Comparison of ENCODE assay signal across 20 cellular contexts in the genomic region with DNA sequence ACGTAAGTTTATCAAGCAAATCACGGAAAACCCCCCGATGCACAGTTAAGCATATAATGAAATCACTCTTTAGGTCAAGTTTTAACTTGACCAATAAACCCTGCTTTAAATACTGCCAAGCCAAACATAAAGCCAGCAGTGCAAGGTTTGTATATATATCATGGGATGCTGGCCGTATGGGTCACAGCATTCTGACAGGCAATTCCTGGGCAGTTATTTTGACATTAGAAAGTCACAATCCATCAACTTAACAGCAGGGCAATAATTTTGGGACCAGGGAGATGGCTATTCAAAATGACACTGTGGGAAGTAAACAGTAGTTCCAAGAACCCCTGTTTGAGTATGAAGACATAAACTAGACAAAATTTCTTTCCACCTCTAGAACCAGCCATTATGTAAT.
DNase-seq lines count a peak whose midpoint lies in the region; ATAC-seq, FAIRE-seq and TF ChIP-seq lines count a peak whose summit lies in the region.
"Had no signal": no experiment of that assay in that cellular context is flagged by ENCODE, and none has a peak within 500 bp of the region (broad histone marks: within the 10 kb centered on the region; RNA-seq: fewer than 3 reads in every experiment).

No MANE protein-coding gene starts in this region.

- ATAC-seq in HG02798 (IDR thresholded peaks at IDR 0.05; ENCODE audit: poor library complexity, unreplicated experiment), result no peak
- ATAC-seq: CD8-positive, alpha-beta T cell had no signal

- H3K36me3 ChIP-seq in bronchial epithelial cell (ENCODE audit: control insufficient read depth, insufficient read depth, low read length), result no peaks in the 10 kb centered on the region

- FAIRE-seq in bronchial epithelial cell (lab: Jason Lieb, UNC) (no peak), HTR-8/SVneo (lab: Jason Lieb, UNC) (no peak)
- FAIRE-seq: G401.6, H54 had no signal

- DNase-seq in NCI-H69 (lab: John Stamatoyannopoulos, UW) (peak; percentile 20), bronchial epithelial cell (ENCODE audit: low read depth) (peak; percentile 45), left kidney (ENCODE audit: low read depth, low spot score) (peak; percentile 66), H4 (ENCODE audit: low spot score) (no peak), C1 segment of cervical spinal cord (lab: John Stamatoyannopoulos, UW) (no peak), HTR-8/SVneo (ENCODE audit: insufficient read length, low spot score) (no peak)
- DNase-seq: Caco-2; CD8-positive, alpha-beta T cell; MM.1S; NCI-H1417; NCI-H1694; NCI-H2029 treated with DMSO at 0.1 percent for 48 hours; NCI-H2227 treated with DMSO at 0.1 percent for 48 hours; NCI-H526 treated with DMSO at 0.1 percent for 48 hours; OCI-M1; Peyer's patch; SHP77 treated with DMSO at 0.1 percent for 48 hours had no signal

- no peak for TF ChIP-seq CTCF in bronchial epithelial cell (IDR thresholded peaks at IDR 0.05; ENCODE audit: insufficient read depth, low read length, severe bottlenecking)

- H3K4me3 ChIP-seq in bronchial epithelial cell (ENCODE audit: low read depth, low read length), result no peak overlapping the region
- H3K4me3 ChIP-seq: Peyer's patch had no signal

- H3K27me3 ChIP-seq in bronchial epithelial cell (ENCODE audit: control insufficient read depth, insufficient read depth, low read length), result no peaks in the 10 kb centered on the region
- H3K27me3 ChIP-seq: Peyer's patch had no signal

Comparison
In these comparisons a context has a peak if more than half of its experiments do, and no peak if none do; other contexts are left out.
1. DNase-seq: peak in NCI-H69 (single experiment), bronchial epithelial cell (single experiment) and left kidney (single experiment); none in H4 (single experiment), C1 segment of cervical spinal cord (0 of 14) and HTR-8/SVneo (single experiment).